Comparison of ENCODE assay signal across 11 cellular contexts in genomic region chr2:10831387-10831985, GRCh38.
"Had no signal": no experiment of that assay in that cellular context is flagged by ENCODE, and none has a peak within 500 bp of the region (broad histone marks: within the 10 kb centered on the region; RNA-seq: fewer than 3 reads in every experiment).

No MANE protein-coding gene starts in this region.

- H3K9me3 Mint-ChIP-seq: activated CD4-positive, alpha-beta memory T cell treated with anti-CD3 and anti-CD28 coated beads, Interleukin-2, amount 10 ng/mL, durations not matched to agents 7 days and 5 days; activated T-helper 2 cell treated with anti-CD3 and anti-CD28 coated beads, Interferon-gamma antibody, Interleukin-2, Interleukin-4, amounts not matched to agents 10 μg/mL and 5 μg/mL and 100 μg/mL, durations not matched to agents 14 hours and 24 hours and 36 hours; brain; mesothelial cell of epicardium; stimulated activated effector memory CD8-positive, alpha-beta T cell treated with anti-CD3 and anti-CD28 coated beads, Interleukin-12 subunit alpha, Interleukin-12 subunit beta, amount 100 ng/mL, for 72 hours had no signal

- H3K27me3 ChIP-seq: right lobe of liver had no signal

- H3K4me3 Mint-ChIP-seq: activated CD4-positive, alpha-beta memory T cell treated with anti-CD3 and anti-CD28 coated beads, Interleukin-2, amount 10 ng/mL, durations not matched to agents 7 days and 5 days; activated CD8-positive, alpha-beta memory T cell treated with anti-CD3 and anti-CD28 coated beads, Interleukin-2, amount 10 ng/mL, durations not matched to agents 7 days and 5 days; mesothelial cell of epicardium; stimulated activated effector memory CD8-positive, alpha-beta T cell treated with anti-CD3 and anti-CD28 coated beads, Interleukin-12 subunit alpha, Interleukin-12 subunit beta, amount 100 ng/mL, for 72 hours had no signal

- H3K9me3 ChIP-seq: lower lobe of right lung, prostate gland, right lobe of liver, stomach had no signal

- H3K36me3 ChIP-seq: lower lobe of right lung, prostate gland, right lobe of liver, stomach had no signal

- H3K36me3 Mint-ChIP-seq: activated CD8-positive, alpha-beta memory T cell treated with anti-CD3 and anti-CD28 coated beads, Interleukin-2, amount 10 ng/mL, durations not matched to agents 7 days and 5 days; brain; mesothelial cell of epicardium; stimulated activated effector memory CD8-positive, alpha-beta T cell treated with anti-CD3 and anti-CD28 coated beads, Interleukin-12 subunit alpha, Interleukin-12 subunit beta, amount 100 ng/mL, for 72 hours had no signal

- H3K4me2 ChIP-seq: smooth muscle cell had no signal

- H3K4me3 ChIP-seq: lower lobe of right lung, prostate gland, right lobe of liver, smooth muscle cell, stomach had no signal

- H3K27ac ChIP-seq: lower lobe of right lung, prostate gland had no signal

- H3K4me1 ChIP-seq: prostate gland had no signal

- H3K27ac Mint-ChIP-seq: activated CD4-positive, alpha-beta memory T cell treated with anti-CD3 and anti-CD28 coated beads, Interleukin-2, amount 10 ng/mL, durations not matched to agents 7 days and 5 days; activated CD8-positive, alpha-beta memory T cell treated with anti-CD3 and anti-CD28 coated beads, Interleukin-2, amount 10 ng/mL, durations not matched to agents 7 days and 5 days; activated T-helper 2 cell treated with anti-CD3 and anti-CD28 coated beads, Interferon-gamma antibody, Interleukin-2, Interleukin-4, amounts not matched to agents 10 μg/mL and 5 μg/mL and 100 μg/mL, durations not matched to agents 14 hours and 24 hours and 36 hours; mesothelial cell of epicardium; stimulated activated effector memory CD8-positive, alpha-beta T cell treated with anti-CD3 and anti-CD28 coated beads, Interleukin-12 subunit alpha, Interleukin-12 subunit beta, amount 100 ng/mL, for 72 hours had no signal
